In genomic region chrX:9698566-9698965, GRCh38 we compare ENCODE assay signal across 27 cellular contexts.
"Had no signal": no experiment of that assay in that cellular context is flagged by ENCODE, and none has a peak within 500 bp of the region (broad histone marks: within the 10 kb centered on the region; RNA-seq: fewer than 3 reads in every experiment).

No MANE protein-coding gene starts in this region.

- H3K4me3 ChIP-seq: stomach, suprapubic skin, testis, thoracic aorta, thyroid gland, tibial artery, tibial nerve, transverse colon, upper lobe of left lung, upper lobe of right lung, uterus, vagina had no signal

- H3K9me3 ChIP-seq: stomach, suprapubic skin, testis, thoracic aorta, thyroid gland, tibial artery, tibial nerve, transverse colon, upper lobe of left lung, upper lobe of right lung, uterus, vagina had no signal

- DNase-seq: stimulated activated CD4-positive, alpha-beta T cell treated with anti-CD3 and anti-CD28 coated beads, Interleukin-2, amount 100 ng/mL, for 48 hours; stimulated activated CD4-positive, alpha-beta T cell treated with anti-CD3 and anti-CD28 coated beads, Interleukin-4, amount 100 ng/mL, for 1 hour; stimulated activated CD4-positive, alpha-beta T cell treated with anti-CD3 and anti-CD28 coated beads, Interleukin-4, amount 100 ng/mL, for 24 hours; stimulated activated CD4-positive, alpha-beta T cell treated with anti-CD3 and anti-CD28 coated beads, Interleukin-4, amount 100 ng/mL, for 4 hours; stimulated activated CD8-positive, alpha-beta memory T cell treated with anti-CD3 and anti-CD28 coated beads, Interleukin-4, amount 100 ng/mL, for 48 hours; stimulated activated naive B cell treated with anti-CD40 and anti-IgM and Interleukin-4, amounts not matched to agents 10 μg/mL and 1 μg/mL and 100 μg/mL, for 72 hours; stimulated activated naive CD4-positive, alpha-beta T cell; stimulated activated naive CD4-positive, alpha-beta T cell treated with Interleukin-2 at 50 U/mL for 16 hours; stimulated activated naive CD8-positive, alpha-beta T cell treated with anti-CD3 and anti-CD28 coated beads, Interleukin-15, amount 100 ng/mL, for 72 hours; stimulated activated naive CD8-positive, alpha-beta T cell treated with anti-CD3 and anti-CD28 coated beads, Interleukin-15, Interleukin-2, amounts not matched to agents 100 U/mL and 50 U/mL, for 24 hours; stomach; substantia nigra; testis; thyroid gland; tibial artery; transverse colon; trophoblast cell; upper lobe of left lung; upper lobe of right lung; uterus had no signal

- H3K36me3 ChIP-seq: thyroid gland, transverse colon, upper lobe of right lung, uterus, vagina had no signal

- H3K27ac Mint-ChIP-seq: stimulated activated memory B cell treated with anti-CD40 and anti-IgM and Interleukin-4, amounts not matched to agents 10 μg/mL and 1 μg/mL and 100 μg/mL, for 72 hours; stimulated activated naive B cell treated with anti-CD40 and anti-IgM and Interleukin-4, amounts not matched to agents 10 μg/mL and 1 μg/mL and 100 μg/mL, for 72 hours; stimulated activated naive CD8-positive, alpha-beta T cell treated with anti-CD3 and anti-CD28 coated beads, Interleukin-15, amount 100 ng/mL, for 72 hours; stimulated activated naive CD8-positive, alpha-beta T cell treated with anti-CD3 and anti-CD28 coated beads, Interleukin-15, Interleukin-2, amounts not matched to agents 100 ng/mL and 50 ng/mL, for 24 hours; type B pancreatic cell had no signal

- ATAC-seq: stimulated activated memory B cell treated with anti-CD40 and anti-IgM and Interleukin-4, amounts not matched to agents 10 μg/mL and 1 μg/mL and 100 μg/mL, for 72 hours; stimulated activated naive B cell treated with anti-CD40 and anti-IgM and Interleukin-4, amounts not matched to agents 10 μg/mL and 1 μg/mL and 100 μg/mL, for 72 hours; stimulated activated naive CD8-positive, alpha-beta T cell treated with anti-CD3 and anti-CD28 coated beads, Interleukin-15, amount 100 ng/mL, for 72 hours; stimulated activated naive CD8-positive, alpha-beta T cell treated with anti-CD3 and anti-CD28 coated beads, Interleukin-15, Interleukin-2, amounts not matched to agents 100 U/mL and 50 U/mL, for 24 hours; upper lobe of right lung had no signal

- H3K9me3 Mint-ChIP-seq: stimulated activated memory B cell treated with anti-CD40 and anti-IgM and Interleukin-4, amounts not matched to agents 10 μg/mL and 1 μg/mL and 100 μg/mL, for 72 hours; stimulated activated naive B cell treated with anti-CD40 and anti-IgM and Interleukin-4, amounts not matched to agents 10 μg/mL and 1 μg/mL and 100 μg/mL, for 72 hours; stimulated activated naive CD8-positive, alpha-beta T cell treated with anti-CD3 and anti-CD28 coated beads, Interleukin-15, amount 100 ng/mL, for 72 hours; stimulated activated naive CD8-positive, alpha-beta T cell treated with anti-CD3 and anti-CD28 coated beads, Interleukin-15, Interleukin-2, amounts not matched to agents 100 ng/mL and 50 ng/mL, for 24 hours had no signal

- H3K4me3 Mint-ChIP-seq: stimulated activated memory B cell treated with anti-CD40 and anti-IgM and Interleukin-4, amounts not matched to agents 10 μg/mL and 1 μg/mL and 100 μg/mL, for 72 hours; stimulated activated naive B cell treated with anti-CD40 and anti-IgM and Interleukin-4, amounts not matched to agents 10 μg/mL and 1 μg/mL and 100 μg/mL, for 72 hours; stimulated activated naive CD8-positive, alpha-beta T cell treated with anti-CD3 and anti-CD28 coated beads, Interleukin-15, amount 100 ng/mL, for 72 hours; stimulated activated naive CD8-positive, alpha-beta T cell treated with anti-CD3 and anti-CD28 coated beads, Interleukin-15, Interleukin-2, amounts not matched to agents 100 ng/mL and 50 ng/mL, for 24 hours; type B pancreatic cell had no signal

- H3K27me3 Mint-ChIP-seq: stimulated activated memory B cell treated with anti-CD40 and anti-IgM and Interleukin-4, amounts not matched to agents 10 μg/mL and 1 μg/mL and 100 μg/mL, for 72 hours; stimulated activated naive B cell treated with anti-CD40 and anti-IgM and Interleukin-4, amounts not matched to agents 10 μg/mL and 1 μg/mL and 100 μg/mL, for 72 hours; stimulated activated naive CD8-positive, alpha-beta T cell treated with anti-CD3 and anti-CD28 coated beads, Interleukin-15, amount 100 ng/mL, for 72 hours; stimulated activated naive CD8-positive, alpha-beta T cell treated with anti-CD3 and anti-CD28 coated beads, Interleukin-15, Interleukin-2, amounts not matched to agents 100 ng/mL and 50 ng/mL, for 24 hours; type B pancreatic cell had no signal

- H3K27me3 ChIP-seq: stomach, suprapubic skin, testis, thyroid gland, tibial artery, tibial nerve, transverse colon, upper lobe of left lung, upper lobe of right lung, uterus, vagina had no signal

- H3K4me1 Mint-ChIP-seq: stimulated activated memory B cell treated with anti-CD40 and anti-IgM and Interleukin-4, amounts not matched to agents 10 μg/mL and 1 μg/mL and 100 μg/mL, for 72 hours had no signal

- H3K4me1 ChIP-seq: stomach, suprapubic skin, testis, thyroid gland, tibial artery, tibial nerve, transverse colon, upper lobe of left lung, upper lobe of right lung, uterus, vagina had no signal

- H3K27ac ChIP-seq: stomach, suprapubic skin, testis, thoracic aorta, thyroid gland, tibial artery, tibial nerve, transverse colon, upper lobe of left lung, upper lobe of right lung, uterus, vagina had no signal
